35 cellular contexts compared by ENCODE assay signal in genomic region chr13:53041968-53042485, GRCh38. TPM values are rescaled to one million over a fixed set of nuclear protein-coding genes. Genes with fewer than 3 reads are reported as not detected.
"Had no signal": no experiment of that assay in that cellular context is flagged by ENCODE, and none has a peak within 500 bp of the region (broad histone marks: within the 10 kb centered on the region; RNA-seq: fewer than 3 reads in every experiment).

No MANE protein-coding gene starts in this region.

- H3K27ac Mint-ChIP-seq: activated CD4-positive, alpha-beta memory T cell treated with anti-CD3 and anti-CD28 coated beads, Interleukin-2, amount 10 ng/mL, durations not matched to agents 7 days and 5 days; activated CD8-positive, alpha-beta memory T cell treated with anti-CD3 and anti-CD28 coated beads, Interleukin-2, amount 10 ng/mL, durations not matched to agents 7 days and 5 days; activated naive CD4-positive, alpha-beta T cell treated with anti-CD3 and anti-CD28 coated beads, Interleukin-2, amount 10 ng/mL, durations not matched to agents 7 days and 5 days; activated naive CD8-positive, alpha-beta T cell; activated naive CD8-positive, alpha-beta T cell treated with anti-CD3 and anti-CD28 coated beads, Interleukin-2, amount 50 U/mL, for 24 hours had no signal

- H3K4me3 Mint-ChIP-seq: activated CD4-positive, alpha-beta memory T cell treated with anti-CD3 and anti-CD28 coated beads, Interleukin-2, amount 10 ng/mL, durations not matched to agents 7 days and 5 days; activated CD8-positive, alpha-beta memory T cell treated with anti-CD3 and anti-CD28 coated beads, Interleukin-2, amount 10 ng/mL, durations not matched to agents 7 days and 5 days; activated naive CD4-positive, alpha-beta T cell treated with anti-CD3 and anti-CD28 coated beads, Interleukin-2, amount 10 ng/mL, durations not matched to agents 7 days and 5 days; activated naive CD8-positive, alpha-beta T cell; activated naive CD8-positive, alpha-beta T cell treated with anti-CD3 and anti-CD28 coated beads, Interleukin-2, amount 50 U/mL, for 24 hours had no signal

- H3K4me1 Mint-ChIP-seq: activated CD4-positive, alpha-beta memory T cell treated with anti-CD3 and anti-CD28 coated beads, Interleukin-2, amount 10 ng/mL, durations not matched to agents 7 days and 5 days; activated CD8-positive, alpha-beta memory T cell treated with anti-CD3 and anti-CD28 coated beads, Interleukin-2, amount 10 ng/mL, durations not matched to agents 7 days and 5 days; activated naive CD4-positive, alpha-beta T cell treated with anti-CD3 and anti-CD28 coated beads, Interleukin-2, amount 10 ng/mL, durations not matched to agents 7 days and 5 days; activated naive CD8-positive, alpha-beta T cell treated with anti-CD3 and anti-CD28 coated beads, Interleukin-2, amount 50 U/mL, for 24 hours had no signal

- H3K9ac ChIP-seq: KMS-11 had no signal

- ATAC-seq: activated CD8-positive, alpha-beta memory T cell treated with anti-CD3 and anti-CD28 coated beads, Interleukin-2, amount 10 ng/mL, durations not matched to agents 7 days and 5 days; activated naive CD8-positive, alpha-beta T cell treated with anti-CD3 and anti-CD28 coated beads, Interleukin-2, amount 50 U/mL, for 24 hours; PC-3; SK-N-SH treated with all-trans-retinoic acid at 6 μM for 48 hours had no signal

- H3K27me3 Mint-ChIP-seq: activated naive CD8-positive, alpha-beta T cell; activated naive CD8-positive, alpha-beta T cell treated with anti-CD3 and anti-CD28 coated beads, Interleukin-2, amount 50 U/mL, for 24 hours had no signal

- H3K9me3 ChIP-seq: Peyer's patch had no signal

- H3K9me3 Mint-ChIP-seq: activated CD4-positive, alpha-beta memory T cell treated with anti-CD3 and anti-CD28 coated beads, Interleukin-2, amount 10 ng/mL, durations not matched to agents 7 days and 5 days; activated naive CD4-positive, alpha-beta T cell treated with anti-CD3 and anti-CD28 coated beads, Interleukin-2, amount 10 ng/mL, durations not matched to agents 7 days and 5 days; activated naive CD8-positive, alpha-beta T cell treated with anti-CD3 and anti-CD28 coated beads, Interleukin-2, amount 50 U/mL, for 24 hours had no signal

- H3K27me3 ChIP-seq: brain microvascular endothelial cell, Peyer's patch had no signal

- H3K27ac ChIP-seq: brain microvascular endothelial cell, KMS-11, WERI-Rb-1 had no signal

- H3K36me3 Mint-ChIP-seq: activated CD8-positive, alpha-beta memory T cell treated with anti-CD3 and anti-CD28 coated beads, Interleukin-2, amount 10 ng/mL, durations not matched to agents 7 days and 5 days; activated naive CD4-positive, alpha-beta T cell treated with anti-CD3 and anti-CD28 coated beads, Interleukin-2, amount 10 ng/mL, durations not matched to agents 7 days and 5 days; activated naive CD8-positive, alpha-beta T cell had no signal

- H3K36me3 ChIP-seq: brain microvascular endothelial cell, Peyer's patch, WERI-Rb-1 had no signal

- DNase-seq: activated CD4-positive, alpha-beta memory T cell treated with anti-CD3 and anti-CD28 coated beads, Interleukin-2, amount 10 ng/mL, durations not matched to agents 7 days and 5 days; activated CD4-positive, alpha-beta T cell treated with anti-CD3 and anti-CD28 coated beads for 1 hour; activated CD4-positive, alpha-beta T cell treated with anti-CD3 and anti-CD28 coated beads for 48 hours; activated CD4-positive, CD25-positive, alpha-beta regulatory T cell; activated CD8-positive, alpha-beta memory T cell treated with anti-CD3 and anti-CD28 coated beads for 24 hours; activated CD8-positive, alpha-beta memory T cell treated with anti-CD3 and anti-CD28 coated beads, Interleukin-2, amount 10 ng/mL, durations not matched to agents 7 days and 5 days; activated CD8-positive, alpha-beta memory T cell treated with anti-CD3 and anti-CD28 coated beads, Interleukin-2, amount 50 U/mL, for 48 hours; activated effector memory CD4-positive, alpha-beta T cell treated with Interleukin-2 at 50 U/mL for 16 hours; activated naive CD4-positive, alpha-beta T cell treated with anti-CD3 and anti-CD28 coated beads, Interleukin-2, amount 10 ng/mL, durations not matched to agents 7 days and 5 days; activated naive CD8-positive, alpha-beta T cell treated with anti-CD3 and anti-CD28 coated beads, Interleukin-2, amount 50 U/mL, for 24 hours; activated T-cell treated with anti-CD3 and anti-CD28 coated beads, Interleukin-2, amount 50 U/mL, for 48 hours; anterior cingulate cortex; brain microvascular endothelial cell; central memory CD4-positive, alpha-beta T cell; NCI-H1105; NCI-H1436; NCI-H1694; NCI-H1930; NCI-H2081 treated with DMSO at 0.1 percent for 48 hours; NCI-H345; NCI-H524 treated with DMSO at 0.1 percent for 48 hours; PC-3; Peyer's patch; RPMI8226; SIG-M5; T-helper 1 cell; T-helper 2 cell; T-helper 9 cell; WERI-Rb-1 had no signal

- H3K4me2 ChIP-seq: KMS-11 had no signal

- H3K4me3 ChIP-seq: Peyer's patch had no signal

RNA-seq across cellular contexts. Expression of gene OLFM4, which starts 13.4 kb away (rescaled TPM):
- total RNA-seq: activated CD4-positive, alpha-beta memory T cell treated with anti-CD3 and anti-CD28 coated beads, Interleukin-2, amount 10 ng/mL, durations not matched to agents 7 days and 5 days; activated CD8-positive, alpha-beta memory T cell treated with anti-CD3 and anti-CD28 coated beads, Interleukin-2, amount 10 ng/mL, durations not matched to agents 7 days and 5 days; M059J; NCI-H460; PC-3; SK-MEL-5 had no signal
